2 cellular contexts compared by ENCODE assay signal in the genomic region with DNA sequence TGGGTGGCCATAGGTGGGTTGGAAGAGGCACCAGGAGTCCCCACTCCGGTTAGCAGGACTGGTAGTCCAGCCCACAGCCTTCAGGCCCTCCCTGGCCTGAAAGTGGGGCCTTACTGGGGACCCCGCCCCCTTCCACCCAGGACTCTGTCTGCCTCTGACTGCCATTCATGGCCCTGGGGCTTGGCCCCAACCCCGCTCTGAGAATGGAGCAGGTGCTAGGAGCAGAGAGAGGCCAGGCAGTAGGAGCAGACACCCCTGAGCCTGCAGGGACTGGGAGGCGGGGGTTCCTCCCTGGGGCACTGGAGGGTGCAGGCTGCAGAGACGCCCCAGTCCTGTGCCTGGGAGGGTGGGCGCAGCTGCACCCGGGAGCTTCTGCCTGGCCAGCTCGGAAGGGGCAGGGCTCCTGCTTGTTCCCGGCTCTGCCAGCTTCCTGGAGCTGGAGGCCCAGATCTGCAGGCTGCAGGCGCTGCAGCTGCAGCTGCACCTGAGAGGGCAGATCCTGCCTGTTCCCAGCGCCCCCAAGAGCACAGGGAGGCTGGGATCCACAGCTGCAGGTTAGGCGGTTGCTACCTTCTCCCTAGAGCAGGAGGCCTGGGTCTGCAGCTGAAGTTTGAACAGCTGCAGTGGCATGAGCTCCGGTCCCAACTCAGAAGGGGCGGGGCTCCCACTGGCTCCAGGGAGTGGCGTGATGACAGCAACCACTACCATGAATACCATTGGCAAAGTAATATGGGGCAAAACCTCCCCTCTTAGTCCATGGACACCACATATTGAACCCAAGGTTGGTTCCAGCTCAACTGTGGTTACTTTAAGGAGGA.
TF ChIP-seq lines count a peak whose summit lies in the region.

No MANE protein-coding gene starts in this region.

TF ChIP-seq in SK-N-SH, 30 proteins besides CTCF, POLR2A, EP300 and RAD21 (continued from another document):
- TF ChIP-seq USF2 (IDR thresholded peaks at IDR 0.05; ENCODE audit: borderline replicate concordance, low read depth, low read length) (no peak), PBX3 (IDR thresholded peaks at IDR 0.05) (no peak), MEF2A (IDR thresholded peaks at IDR 0.05; ENCODE audit: borderline replicate concordance, low read depth) (no peak), SIN3A (IDR thresholded peaks at IDR 0.05; ENCODE audit: borderline replicate concordance, low read depth, low read length) (no peak), FOSL2 (IDR thresholded peaks at IDR 0.05; ENCODE audit: borderline replicate concordance, low read depth) (no peak), USF1 (IDR thresholded peaks at IDR 0.05; ENCODE audit: borderline replicate concordance, low read depth) (no peak), SMC3 (IDR thresholded peaks at IDR 0.05; ENCODE audit: low read depth, low read length) (no peak), EZH2phosphoT487 (IDR thresholded peaks at IDR 0.05; ENCODE audit: borderline replicate concordance, low read depth) (no peak), FOXM1 (IDR thresholded peaks at IDR 0.05; ENCODE audit: low read depth) (no peak), JUND (IDR thresholded peaks at IDR 0.05) (no peak), RCOR1 (IDR thresholded peaks at IDR 0.05; ENCODE audit: low read length) (no peak), TEAD4 (IDR thresholded peaks at IDR 0.05; ENCODE audit: borderline replicate concordance, insufficient read depth) (no peak), GATA2 (CRISPR knock-in tag; IDR thresholded peaks at IDR 0.05) (no peak), YY1 (IDR thresholded peaks at IDR 0.05; ENCODE audit: low read depth) (no peak), FOXJ3 (CRISPR knock-in tag; IDR thresholded peaks at IDR 0.05) (no peak), RXRA (IDR thresholded peaks at IDR 0.05; ENCODE audit: borderline replicate concordance, low read depth) (no peak), RFX5 (IDR thresholded peaks at IDR 0.05; ENCODE audit: low read length) (no peak)
- TF ChIP-seq, protein P1, sequence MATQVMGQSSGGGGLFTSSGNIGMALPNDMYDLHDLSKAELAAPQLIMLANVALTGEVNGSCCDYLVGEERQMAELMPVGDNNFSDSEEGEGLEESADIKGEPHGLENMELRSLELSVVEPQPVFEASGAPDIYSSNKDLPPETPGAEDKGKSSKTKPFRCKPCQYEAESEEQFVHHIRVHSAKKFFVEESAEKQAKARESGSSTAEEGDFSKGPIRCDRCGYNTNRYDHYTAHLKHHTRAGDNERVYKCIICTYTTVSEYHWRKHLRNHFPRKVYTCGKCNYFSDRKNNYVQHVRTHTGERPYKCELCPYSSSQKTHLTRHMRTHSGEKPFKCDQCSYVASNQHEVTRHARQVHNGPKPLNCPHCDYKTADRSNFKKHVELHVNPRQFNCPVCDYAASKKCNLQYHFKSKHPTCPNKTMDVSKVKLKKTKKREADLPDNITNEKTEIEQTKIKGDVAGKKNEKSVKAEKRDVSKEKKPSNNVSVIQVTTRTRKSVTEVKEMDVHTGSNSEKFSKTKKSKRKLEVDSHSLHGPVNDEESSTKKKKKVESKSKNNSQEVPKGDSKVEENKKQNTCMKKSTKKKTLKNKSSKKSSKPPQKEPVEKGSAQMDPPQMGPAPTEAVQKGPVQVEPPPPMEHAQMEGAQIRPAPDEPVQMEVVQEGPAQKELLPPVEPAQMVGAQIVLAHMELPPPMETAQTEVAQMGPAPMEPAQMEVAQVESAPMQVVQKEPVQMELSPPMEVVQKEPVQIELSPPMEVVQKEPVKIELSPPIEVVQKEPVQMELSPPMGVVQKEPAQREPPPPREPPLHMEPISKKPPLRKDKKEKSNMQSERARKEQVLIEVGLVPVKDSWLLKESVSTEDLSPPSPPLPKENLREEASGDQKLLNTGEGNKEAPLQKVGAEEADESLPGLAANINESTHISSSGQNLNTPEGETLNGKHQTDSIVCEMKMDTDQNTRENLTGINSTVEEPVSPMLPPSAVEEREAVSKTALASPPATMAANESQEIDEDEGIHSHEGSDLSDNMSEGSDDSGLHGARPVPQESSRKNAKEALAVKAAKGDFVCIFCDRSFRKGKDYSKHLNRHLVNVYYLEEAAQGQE (IDR thresholded peaks at IDR 0.05; ENCODE audit: low read depth, low read length), result no peak
- TF ChIP-seq, protein P2, sequence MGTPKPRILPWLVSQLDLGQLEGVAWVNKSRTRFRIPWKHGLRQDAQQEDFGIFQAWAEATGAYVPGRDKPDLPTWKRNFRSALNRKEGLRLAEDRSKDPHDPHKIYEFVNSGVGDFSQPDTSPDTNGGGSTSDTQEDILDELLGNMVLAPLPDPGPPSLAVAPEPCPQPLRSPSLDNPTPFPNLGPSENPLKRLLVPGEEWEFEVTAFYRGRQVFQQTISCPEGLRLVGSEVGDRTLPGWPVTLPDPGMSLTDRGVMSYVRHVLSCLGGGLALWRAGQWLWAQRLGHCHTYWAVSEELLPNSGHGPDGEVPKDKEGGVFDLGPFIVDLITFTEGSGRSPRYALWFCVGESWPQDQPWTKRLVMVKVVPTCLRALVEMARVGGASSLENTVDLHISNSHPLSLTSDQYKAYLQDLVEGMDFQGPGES (IDR thresholded peaks at IDR 0.05; ENCODE audit: low read depth, low read length), result no peak

TF ChIP-seq in SK-N-SH treated with all-trans-retinoic acid at 6 μM for 48 hours, 23 proteins besides CTCF, POLR2A, EP300 and RAD21 (continued from another document):
- TF ChIP-seq TCF4 (CRISPR knock-in tag; IDR thresholded peaks at IDR 0.05; ENCODE audit: borderline replicate concordance), result no peak
- TF ChIP-seq RARB (CRISPR knock-in tag; IDR thresholded peaks at IDR 0.05), result no peak
- TF ChIP-seq, protein P3, sequence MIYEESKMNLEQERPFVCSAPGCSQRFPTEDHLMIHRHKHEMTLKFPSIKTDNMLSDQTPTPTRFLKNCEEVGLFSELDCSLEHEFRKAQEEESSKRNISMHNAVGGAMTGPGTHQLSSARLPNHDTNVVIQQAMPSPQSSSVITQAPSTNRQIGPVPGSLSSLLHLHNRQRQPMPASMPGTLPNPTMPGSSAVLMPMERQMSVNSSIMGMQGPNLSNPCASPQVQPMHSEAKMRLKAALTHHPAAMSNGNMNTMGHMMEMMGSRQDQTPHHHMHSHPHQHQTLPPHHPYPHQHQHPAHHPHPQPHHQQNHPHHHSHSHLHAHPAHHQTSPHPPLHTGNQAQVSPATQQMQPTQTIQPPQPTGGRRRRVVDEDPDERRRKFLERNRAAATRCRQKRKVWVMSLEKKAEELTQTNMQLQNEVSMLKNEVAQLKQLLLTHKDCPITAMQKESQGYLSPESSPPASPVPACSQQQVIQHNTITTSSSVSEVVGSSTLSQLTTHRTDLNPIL (CRISPR knock-in tag; IDR thresholded peaks at IDR 0.05; ENCODE audit: low read depth), result no peak
- no peak for TF ChIP-seq SNAI2 (CRISPR knock-in tag; IDR thresholded peaks at IDR 0.05)
- TF ChIP-seq ARNTL (CRISPR knock-in tag; IDR thresholded peaks at IDR 0.05; ENCODE audit: borderline replicate concordance, low read depth), result no peak
- no peak for TF ChIP-seq ISL1 (CRISPR knock-in tag; IDR thresholded peaks at IDR 0.05)
- no peak for TF ChIP-seq BACH2 (CRISPR knock-in tag; IDR thresholded peaks at IDR 0.05; ENCODE audit: borderline replicate concordance)
- no peak for TF ChIP-seq TSHZ2 (CRISPR knock-in tag; IDR thresholded peaks at IDR 0.05)
- TF ChIP-seq ZFP30 (CRISPR knock-in tag; IDR thresholded peaks at IDR 0.05), result no peak
- no peak for TF ChIP-seq PATZ1 (CRISPR knock-in tag; IDR thresholded peaks at IDR 0.05; ENCODE audit: borderline replicate concordance)
- no peak for TF ChIP-seq ESRRG (CRISPR knock-in tag; IDR thresholded peaks at IDR 0.05)
- TF ChIP-seq ZNF565 (CRISPR knock-in tag; conservative IDR thresholded peaks at IDR 0.05; ENCODE audit: low read depth), result no peak
- TF ChIP-seq ZC3H10 (CRISPR knock-in tag; IDR thresholded peaks at IDR 0.05), result no peak
- no peak for TF ChIP-seq ZFP3 (CRISPR knock-in tag; IDR thresholded peaks at IDR 0.05)
- TF ChIP-seq CSDC2 (CRISPR knock-in tag; IDR thresholded peaks at IDR 0.05), result no peak
- TF ChIP-seq ZNF70 (CRISPR knock-in tag; IDR thresholded peaks at IDR 0.05), result no peak
- TF ChIP-seq GLIS3 (CRISPR knock-in tag; IDR thresholded peaks at IDR 0.05), result no peak
